Comparison of ENCODE assay signal across 1 cellular context in genomic region chr11:60777572-60777971, GRCh38.
TF ChIP-seq lines count a peak whose summit lies in the region.

No MANE protein-coding gene starts in this region.

TF ChIP-seq in HepG2, 621 proteins besides CTCF, POLR2A, EP300 and RAD21:
- no peak for TF ChIP-seq KDM6A (CRISPR knock-in tag; IDR thresholded peaks at IDR 0.05; ENCODE audit: low read depth)
- TF ChIP-seq ZNF362 (CRISPR knock-in tag; IDR thresholded peaks at IDR 0.05; ENCODE audit: borderline replicate concordance), result no peak
- TF ChIP-seq MEIS2 (CRISPR knock-in tag; IDR thresholded peaks at IDR 0.05), result no peak
- TF ChIP-seq ZNF326 (CRISPR knock-in tag; IDR thresholded peaks at IDR 0.05; ENCODE audit: borderline replicate concordance), result no peak
- TF ChIP-seq ZNF232 (CRISPR knock-in tag; IDR thresholded peaks at IDR 0.05; ENCODE audit: borderline replicate concordance), result no peak
- TF ChIP-seq ZNF253 (CRISPR knock-in tag; IDR thresholded peaks at IDR 0.05; ENCODE audit: borderline replicate concordance), result no peak
- TF ChIP-seq RARA (CRISPR knock-in tag; IDR thresholded peaks at IDR 0.05), result no peak
